ENCODE assay signal across 13 cellular contexts in the genomic region with DNA sequence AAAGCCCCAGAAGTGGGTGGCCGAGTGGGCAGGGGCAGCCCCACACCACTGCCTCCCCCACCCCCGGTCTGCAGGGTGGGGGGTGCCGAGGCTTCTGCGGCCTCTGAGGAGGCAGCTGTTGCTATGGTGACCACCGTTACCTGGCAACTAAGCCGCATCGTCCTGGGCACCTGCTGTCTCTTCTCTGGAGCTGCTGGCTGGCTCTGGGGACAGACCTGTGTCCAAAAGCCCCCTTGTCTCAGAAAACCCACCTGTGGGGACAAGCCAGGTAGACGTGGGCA.
DNase-seq lines count a peak whose midpoint lies in the region; ATAC-seq lines count a peak whose summit lies in the region.
"Had no signal": no experiment of that assay in that cellular context is flagged by ENCODE, and none has a peak within 500 bp of the region (broad histone marks: within the 10 kb centered on the region; RNA-seq: fewer than 3 reads in every experiment).

No MANE protein-coding gene starts in this region.

- peaks cover 8% of the 10 kb centered on the region for H3K4me1 Mint-ChIP-seq in T-helper 17 cell
- H3K4me1 Mint-ChIP-seq in memory B cell, result peaks cover 3% of the 10 kb centered on the region

- H3K36me3 Mint-ChIP-seq in T-helper 17 cell (ENCODE audit: low read depth) (peaks cover 2% of the 10 kb centered on the region), memory B cell (no peaks in the 10 kb centered on the region)
- H3K36me3 Mint-ChIP-seq: brain, IgD-negative memory B cell had no signal

- ATAC-seq in T-helper 17 cell (no peak), memory B cell (ENCODE audit: low read depth) (peak; percentile 27), HG02763 (IDR thresholded peaks at IDR 0.05; ENCODE audit: unreplicated experiment) (no peak), GM18861 (IDR thresholded peaks at IDR 0.05; ENCODE audit: unreplicated experiment) (no peak), HG02973 (IDR thresholded peaks at IDR 0.05; ENCODE audit: unreplicated experiment) (no peak)
- ATAC-seq: left lobe of liver, psoas muscle had no signal

- H3K27me3 Mint-ChIP-seq in T-helper 17 cell (peaks cover 4% of the 10 kb centered on the region), memory B cell (peaks cover 12% of the 10 kb centered on the region)

- peak overlapping the region; percentile 88 for H3K27ac Mint-ChIP-seq in T-helper 17 cell
- no peak overlapping the region for H3K27ac Mint-ChIP-seq in memory B cell

- H3K9me3 Mint-ChIP-seq in memory B cell, result no peaks in the 10 kb centered on the region
- H3K9me3 Mint-ChIP-seq: IgD-negative memory B cell had no signal

- H3K4me3 Mint-ChIP-seq in T-helper 17 cell (no peak overlapping the region), memory B cell (no peak overlapping the region)

- no peaks in the 10 kb centered on the region for H3K9me3 ChIP-seq in T-helper 17 cell (ENCODE audit: control insufficient read depth, low read length, poor library complexity, severe bottlenecking)
- H3K9me3 ChIP-seq: psoas muscle, transverse colon had no signal

- DNase-seq in NCI-H510A treated with DMSO at 0.1 percent for 48 hours (lab: John Stamatoyannopoulos, UW) (peak; percentile 30), NCI-H510A (lab: John Stamatoyannopoulos, UW) (no peak), NCI-H1417 (lab: John Stamatoyannopoulos, UW) (peak; percentile 56 to 90 (median 78)), T-helper 17 cell (peak in 1 of 3 donors; percentile 33), memory B cell (ENCODE audit: low spot score in 2 of 2) (no peak)
- DNase-seq: transverse colon had no signal

Comparison
In these comparisons a context has a peak if more than half of its experiments do, and no peak if none do; other contexts are left out.
1. DNase-seq: peak in NCI-H510A treated with DMSO at 0.1 percent for 48 hours (single experiment) and NCI-H1417 (3 of 3); none in NCI-H510A (single experiment) and memory B cell (0 of 2).